In the genomic region with DNA sequence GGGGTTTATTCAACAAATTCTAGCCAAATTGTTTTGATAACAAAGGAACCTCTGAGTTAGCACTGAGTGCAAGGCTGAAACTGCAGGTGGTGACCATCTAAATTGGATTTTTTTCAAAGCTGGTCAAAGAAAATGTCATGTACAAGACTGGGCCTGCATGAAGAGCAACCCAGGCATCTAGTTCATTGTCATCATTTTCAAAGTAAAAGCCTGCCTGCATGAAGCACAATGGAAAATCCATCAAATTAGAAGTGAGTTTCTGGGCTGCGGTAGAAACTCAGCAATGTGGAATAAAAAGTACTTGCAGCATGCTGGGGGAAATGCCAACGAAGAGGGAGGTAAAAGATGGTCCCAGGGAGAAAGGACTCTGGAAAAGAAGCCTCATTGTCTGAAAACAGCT, we compare ENCODE assay signal across 20 cellular contexts.
"Had no signal": no experiment of that assay in that cellular context is flagged by ENCODE, and none has a peak within 500 bp of the region (broad histone marks: within the 10 kb centered on the region; RNA-seq: fewer than 3 reads in every experiment).

No MANE protein-coding gene starts in this region.

- H3K4me1 Mint-ChIP-seq: activated CD4-positive, alpha-beta memory T cell treated with anti-CD3 and anti-CD28 coated beads, Interleukin-2, amount 10 ng/mL, durations not matched to agents 7 days and 5 days; activated naive CD8-positive, alpha-beta T cell treated with anti-CD3 and anti-CD28 coated beads, Interleukin-2, amount 10 ng/mL, durations not matched to agents 7 days and 5 days; memory B cell; T-helper 17 cell had no signal

- H3K4me3 Mint-ChIP-seq: activated CD4-positive, alpha-beta memory T cell treated with anti-CD3 and anti-CD28 coated beads, Interleukin-2, amount 10 ng/mL, durations not matched to agents 7 days and 5 days; activated naive CD4-positive, alpha-beta T cell treated with anti-CD3 and anti-CD28 coated beads for 36 hours; activated naive CD8-positive, alpha-beta T cell treated with anti-CD3 and anti-CD28 coated beads, Interleukin-2, amount 10 ng/mL, durations not matched to agents 7 days and 5 days; activated T-cell treated with anti-CD3 and anti-CD28 coated beads, Interleukin-2, amount 50 U/mL, for 72 hours; memory B cell; nephron progenitor cell; T-helper 17 cell; type B pancreatic cell had no signal

- H3K27me3 ChIP-seq: foreskin keratinocyte, spleen had no signal

- H3K27me3 Mint-ChIP-seq: activated CD4-positive, alpha-beta memory T cell treated with anti-CD3 and anti-CD28 coated beads, Interleukin-2, amount 10 ng/mL, durations not matched to agents 7 days and 5 days; activated naive CD8-positive, alpha-beta T cell treated with anti-CD3 and anti-CD28 coated beads, Interleukin-2, amount 10 ng/mL, durations not matched to agents 7 days and 5 days; T-helper 17 cell; type B pancreatic cell had no signal

- H3K36me3 ChIP-seq: spleen, thoracic aorta had no signal

- H3K4me1 ChIP-seq: foreskin keratinocyte, spleen had no signal

- H3K4me3 ChIP-seq: spleen, thoracic aorta had no signal

- ATAC-seq: activated T-cell treated with anti-CD3 and anti-CD28 coated beads, Interleukin-2, amount 50 U/mL, for 72 hours; foreskin keratinocyte; T-helper 17 cell had no signal

- FAIRE-seq: endometrium had no signal

- H3K9me3 ChIP-seq: thoracic aorta had no signal

- H3K27ac ChIP-seq: foreskin keratinocyte, spleen, thoracic aorta had no signal

- H3K27ac Mint-ChIP-seq: activated CD4-positive, alpha-beta memory T cell treated with anti-CD3 and anti-CD28 coated beads, Interleukin-2, amount 10 ng/mL, durations not matched to agents 7 days and 5 days; activated naive CD4-positive, alpha-beta T cell treated with anti-CD3 and anti-CD28 coated beads for 36 hours; activated naive CD8-positive, alpha-beta T cell treated with anti-CD3 and anti-CD28 coated beads, Interleukin-2, amount 10 ng/mL, durations not matched to agents 7 days and 5 days; activated T-cell treated with anti-CD3 and anti-CD28 coated beads, Interleukin-2, amount 50 U/mL, for 72 hours; memory B cell; T-helper 17 cell; type B pancreatic cell had no signal

- DNase-seq: activated CD4-positive, alpha-beta memory T cell treated with anti-CD3 and anti-CD28 coated beads, Interleukin-2, amount 10 ng/mL, durations not matched to agents 7 days and 5 days; activated CD4-positive, alpha-beta T cell treated with anti-CD3 and anti-CD28 coated beads for 48 hours; activated CD4-positive, CD25-positive, alpha-beta regulatory T cell; activated effector memory CD4-positive, alpha-beta T cell treated with Interleukin-2 at 50 U/mL for 16 hours; activated naive CD4-positive, alpha-beta T cell treated with anti-CD3 and anti-CD28 coated beads for 36 hours; activated naive CD8-positive, alpha-beta T cell treated with anti-CD3 and anti-CD28 coated beads, Interleukin-2, amount 10 ng/mL, durations not matched to agents 7 days and 5 days; activated T-cell treated with anti-CD3 and anti-CD28 coated beads, Interleukin-2, amount 50 U/mL, for 72 hours; amygdala; erythroblast; nephron progenitor cell; spleen; stimulated activated CD4-positive, alpha-beta T cell treated with anti-CD3 and anti-CD28 coated beads, Interleukin-4, amount 100 ng/mL, for 24 hours; stimulated activated naive CD4-positive, alpha-beta T cell treated with Interleukin-2 at 50 U/mL for 16 hours; SW 1271; T-helper 17 cell had no signal
